ENCODE assay signal across 37 cellular contexts in the genomic region with DNA sequence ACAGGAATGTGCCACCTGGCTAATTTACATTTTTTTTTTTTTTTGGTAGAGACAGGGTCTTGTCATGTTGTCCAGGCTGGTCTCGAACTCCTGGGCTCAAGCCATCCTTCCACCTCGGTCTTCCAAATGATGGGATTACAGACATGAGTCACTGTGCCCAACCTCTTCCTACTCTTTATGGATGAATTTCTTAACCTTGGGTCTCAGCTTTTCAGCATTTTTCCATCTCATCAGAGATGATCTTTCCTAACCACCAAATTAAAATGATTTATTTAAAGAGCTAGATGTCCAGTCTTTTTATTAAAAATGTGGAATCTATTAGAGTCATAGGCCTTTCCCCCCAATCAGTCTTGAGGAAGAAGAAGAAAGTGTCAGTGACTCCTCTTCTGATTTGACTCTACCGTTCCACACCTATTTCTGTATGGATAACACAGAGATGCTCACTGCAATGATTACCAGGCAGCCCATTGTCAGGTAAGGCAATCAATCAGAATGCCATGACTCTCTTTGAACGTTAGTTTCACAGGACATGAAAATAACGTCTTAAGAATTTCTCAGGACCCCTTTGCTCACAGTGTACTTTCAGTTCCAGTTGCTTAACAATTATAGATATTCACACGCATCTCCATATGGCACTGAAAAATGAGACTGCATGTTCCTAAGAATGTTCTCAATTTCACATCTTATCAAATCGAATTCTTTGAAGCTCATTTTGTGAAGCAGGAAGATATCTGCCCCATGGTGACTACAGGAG. TPM values are rescaled to one million over a fixed set of nuclear protein-coding genes. Genes with fewer than 3 reads are reported as not detected.
DNase-seq lines count a peak whose midpoint lies in the region; ATAC-seq, FAIRE-seq and TF ChIP-seq lines count a peak whose summit lies in the region.
"Had no signal": no experiment of that assay in that cellular context is flagged by ENCODE, and none has a peak within 500 bp of the region (broad histone marks: within the 10 kb centered on the region; RNA-seq: fewer than 3 reads in every experiment).

No MANE protein-coding gene starts in this region.

- no peak overlapping the region for H3K4me3 ChIP-seq in IMR-90 (ENCODE audit: insufficient read depth, low read depth, low read length)
- no peak overlapping the region for H3K4me3 ChIP-seq in endothelial cell of umbilical vein (replicated peaks in 1 of 3; ENCODE audit: insufficient read depth in 1 of 3, low read depth in 1 of 3, low read length in 3 of 3)
- H3K4me3 ChIP-seq in GM23338: no peak overlapping the region
- H3K4me3 ChIP-seq: BLaER1 treated with 17β-estradiol and CSF1 and Interleukin-3, amounts not matched to agents 10 nM and 100 nM; esophagus squamous epithelium; MG63; psoas muscle; sigmoid colon had no signal

- H3K4me2 ChIP-seq in IMR-90 (ENCODE audit: low read depth, low read length) (no peak overlapping the region), endothelial cell of umbilical vein (ENCODE audit: insufficient read depth, low read length) (peak overlapping the region; percentile 12), GM23338 (no peak overlapping the region)
- H3K4me2 ChIP-seq: BLaER1 treated with 17β-estradiol and CSF1 and Interleukin-3, amounts not matched to agents 10 nM and 100 nM had no signal

- dilution Hi-C loops in IMR-90 (cut with HindIII; ENCODE audit: low sequenced_read_pairs, unreplicated experiment): no loop called here
- dilution Hi-C loops in endothelial cell of umbilical vein (cut with MboI; ENCODE audit: extremely low pct_ligation_motif_present, low sequenced_read_pairs): no loop called here

- H3K27ac Mint-ChIP-seq in GM23338: no peak overlapping the region
- H3K27ac Mint-ChIP-seq: activated T-helper 1 cell treated with anti-CD3 and anti-CD28 coated beads, Interleukin-12 subunit alpha, Interleukin-12 subunit beta, Interleukin-2, Interleukin-4 antibody, amounts not matched to agents 30 ng/mL and 10 ng/mL and 1 ng/mL, durations not matched to agents 14 hours and 24 hours and 36 hours; IgD-negative memory B cell; stimulated activated memory B cell treated with anti-CD40 and anti-IgM and Interleukin-4, amounts not matched to agents 10 μg/mL and 1 μg/mL and 100 μg/mL, for 72 hours; type B pancreatic cell had no signal

- H3K79me2 ChIP-seq in endothelial cell of umbilical vein (ENCODE audit: control insufficient read depth, insufficient read depth, low read length): no peaks in the 10 kb centered on the region
- H3K79me2 ChIP-seq in GM23338 (replicated peaks; ENCODE audit: insufficient read depth): no peaks in the 10 kb centered on the region

- peak; percentile 70 for DNase-seq in EH (ENCODE audit: low read depth)
- no peak for DNase-seq in GM12891 (ENCODE audit: insufficient read length, low spot score)
- DNase-seq in IMR-90: no peak
- DNase-seq in endothelial cell of umbilical vein (ENCODE audit: low read depth, low spot score): no peak
- DNase-seq in GM23338 (ENCODE audit: low spot score): no peak
- no peak for DNase-seq in NCI-H2227 treated with DMSO at 0.1 percent for 48 hours (lab: John Stamatoyannopoulos, UW)
- no peak for DNase-seq in T-helper 9 cell
- DNase-seq: ACHN; activated CD4-positive, alpha-beta T cell treated with anti-CD3 and anti-CD28 coated beads, Interleukin-2, amount 50 U/mL, for 4 hours; activated CD4-positive, CD25-positive, alpha-beta regulatory T cell; activated naive CD4-positive, alpha-beta T cell treated with anti-CD3 and anti-CD28 coated beads, Interleukin-2, amount 50 U/mL, for 16 hours; anterior cingulate cortex; cortex of kidney; esophagus squamous epithelium; GF-D8; islet precursor cell; left ventricle myocardium superior; naive B cell; NCI-H1417; NCI-H2081; NCI-H774; nucleus accumbens; psoas muscle; sigmoid colon; stimulated activated CD4-positive, alpha-beta T cell treated with anti-CD3 and anti-CD28 coated beads, Interleukin-4, amount 100 ng/mL, for 24 hours; substantia nigra; T-helper 1 cell had no signal

- peak overlapping the region; percentile 44; the same call in 1 of the 2 replicates for H4K91ac ChIP-seq in IMR-90 (ENCODE audit: insufficient read depth, low read depth, low read length)

- H3K27me3 Mint-ChIP-seq in GM23338 (ENCODE audit: insufficient read depth, low read depth, poor library complexity): no peaks in the 10 kb centered on the region
- H3K27me3 Mint-ChIP-seq: IgD-negative memory B cell; naive B cell; stimulated activated memory B cell treated with anti-CD40 and anti-IgM and Interleukin-4, amounts not matched to agents 10 μg/mL and 1 μg/mL and 100 μg/mL, for 72 hours; type B pancreatic cell had no signal

- H3K9ac ChIP-seq in IMR-90 (ENCODE audit: low read depth, low read length): no peak overlapping the region
- no peak overlapping the region for H3K9ac ChIP-seq in endothelial cell of umbilical vein (replicated peaks; ENCODE audit: extremely low read depth, insufficient read depth, low read length)
- H3K9ac ChIP-seq: BLaER1 treated with 17β-estradiol and CSF1 and Interleukin-3, amounts not matched to agents 10 nM and 100 nM had no signal

- H3K27ac ChIP-seq in IMR-90 (ENCODE audit: insufficient read depth, low read length) (no peak overlapping the region), endothelial cell of umbilical vein (ENCODE audit: insufficient read depth, low read depth, low read length) (peak overlapping the region; percentile 19), GM23338 (ENCODE audit: low read depth) (no peak overlapping the region)
- H3K27ac ChIP-seq: BLaER1 treated with 17β-estradiol and CSF1 and Interleukin-3, amounts not matched to agents 10 nM and 100 nM; esophagus squamous epithelium; psoas muscle; RWPE1; sigmoid colon had no signal

- peaks cover 29% of the 10 kb centered on the region for H3K4me1 ChIP-seq in IMR-90 (ENCODE audit: control insufficient read depth, insufficient read depth, low read length)
- peaks cover 26% of the 10 kb centered on the region for H3K4me1 ChIP-seq in endothelial cell of umbilical vein (ENCODE audit: control insufficient read depth, extremely low read depth, insufficient read depth, low read length)
- H3K4me1 ChIP-seq in GM23338 (ENCODE audit: insufficient read depth): 0 out of 2 replicates have a peak, but pooled peaks cover 3% of the 10 kb centered on the region
- H3K4me1 ChIP-seq: esophagus squamous epithelium had no signal

- H3K27me3 ChIP-seq in IMR-90 (ENCODE audit: control insufficient read depth, insufficient read depth, low read length) (no peaks in the 10 kb centered on the region), endothelial cell of umbilical vein (ENCODE audit: control insufficient read depth in 2 of 2, insufficient read depth in 2 of 2, low read length in 2 of 2) (no peaks in the 10 kb centered on the region), GM23338 (ENCODE audit: insufficient read depth) (no peaks in the 10 kb centered on the region)
- H3K27me3 ChIP-seq: BLaER1 treated with 17β-estradiol and CSF1 and Interleukin-3, amounts not matched to agents 10 nM and 100 nM; esophagus squamous epithelium; MG63; sigmoid colon had no signal

- no peaks in the 10 kb centered on the region; the same call in 2 of the 3 replicates for H3K4me1 Mint-ChIP-seq in GM23338

- peak overlapping the region; percentile 45; the same call in 1 of the 2 replicates for H4K5ac ChIP-seq in IMR-90 (ENCODE audit: low read depth, low read length)

- intact Hi-C loops in IMR-90 (cut with micrococcal nuclease) (no loop called here), endothelial cell of umbilical vein (cut with micrococcal nuclease) (no loop called here)

- no peaks in the 10 kb centered on the region for H3K9me2 ChIP-seq in GM23338 (ENCODE audit: insufficient read depth)

- H4K8ac ChIP-seq in IMR-90 (ENCODE audit: low read depth in 2 of 2, low read length in 2 of 2): peak overlapping the region in 1 of 2 experiments; percentile 44; a peak in 3 of 4 replicates

- H2BK15ac ChIP-seq in IMR-90 (ENCODE audit: low read depth, low read length): peak overlapping the region; percentile 90; the same call in 2 of the 3 replicates

- H3K36me3 ChIP-seq in IMR-90 (ENCODE audit: control insufficient read depth, insufficient read depth, low read length): no peaks in the 10 kb centered on the region
- H3K36me3 ChIP-seq in endothelial cell of umbilical vein (ENCODE audit: control insufficient read depth in 2 of 2, extremely low read depth in 1 of 2, insufficient read depth in 2 of 2, low read length in 2 of 2): no peaks in the 10 kb centered on the region
- no peaks in the 10 kb centered on the region for H3K36me3 ChIP-seq in GM23338 (ENCODE audit: insufficient read depth)

- 0 out of 2 replicates have a peak overlapping the region, but pooled peaks have one; percentile 24 for H3K14ac ChIP-seq in IMR-90 (replicated peaks; ENCODE audit: low read depth, low read length)

- peaks cover 21% of the 10 kb centered on the region for H3K36me3 Mint-ChIP-seq in GM23338 (ENCODE audit: low read depth)

- POLR2A ChIA-PET in IMR-90 (lab: Charles Lee; ENCODE audit: unreplicated experiment) (interaction anchor here (0.7 kb wide), 1 partner anchor 16 kb away, joined by 3 read pairs; no protein-coding TSS in a partner anchor), endothelial cell of umbilical vein (lab: Charles Lee) (no interaction called here)

- CTCF ChIA-PET in IMR-90 (lab: Yijun Ruan, JAX) (no interaction called here), endothelial cell of umbilical vein (lab: Charles Lee) (interaction anchor here (0.7 to 2.2 kb wide), 8 partner anchors 7 to 48 kb away, joined by 3 to 6 read pairs (median 4); no protein-coding TSS in a partner anchor)

- H4K20me1 ChIP-seq in IMR-90 (ENCODE audit: insufficient read depth, low read length): no peaks in the 10 kb centered on the region; the same call in 1 of the 2 replicates
- H4K20me1 ChIP-seq in endothelial cell of umbilical vein (replicated peaks; ENCODE audit: control insufficient read depth, extremely low read depth, insufficient read depth, low read length): no peaks in the 10 kb centered on the region
- no peaks in the 10 kb centered on the region for H4K20me1 ChIP-seq in GM23338 (replicated peaks; ENCODE audit: insufficient read depth)

- TF ChIP-seq RAD21 in IMR-90 (IDR thresholded peaks at IDR 0.05; ENCODE audit: low read length): no peak

- ATAC-seq in IMR-90 (ENCODE audit: low read depth) (no peak), GM23338 (no peak), HG02759 (IDR thresholded peaks at IDR 0.05; ENCODE audit: unreplicated experiment) (no peak)
- ATAC-seq: left ventricle myocardium superior; stimulated activated memory B cell treated with anti-CD40 and anti-IgM and Interleukin-4, amounts not matched to agents 10 μg/mL and 1 μg/mL and 100 μg/mL, for 72 hours had no signal

- H2AK9ac ChIP-seq in IMR-90 (replicated peaks; ENCODE audit: low read depth, low read length, poor library complexity): no peak overlapping the region

- peak; percentile 55 for FAIRE-seq in GM12891 (lab: Jason Lieb, UNC)
- FAIRE-seq in endothelial cell of umbilical vein (lab: Jason Lieb, UNC): no peak
- FAIRE-seq: bronchial epithelial cell, H1 had no signal

- H2AK5ac ChIP-seq in IMR-90 (ENCODE audit: low read depth, low read length): peak overlapping the region; percentile 80

- 0 out of 2 replicates have a peak, but pooled peaks cover 10% of the 10 kb centered on the region for H3F3A ChIP-seq in GM23338 (replicated peaks; ENCODE audit: low read depth)

- H2AFZ ChIP-seq in IMR-90 (replicated peaks; ENCODE audit: low read length, poor library complexity): no peak overlapping the region
- no peak overlapping the region for H2AFZ ChIP-seq in endothelial cell of umbilical vein (ENCODE audit: low read depth, low read length)
- H2AFZ ChIP-seq in GM23338: no peak overlapping the region

- peaks cover 3 to 25% of the 10 kb centered on the region in 2 experiments; a peak in 3 of 4 replicates for H3K79me1 ChIP-seq in IMR-90 (ENCODE audit: low read depth in 1 of 2, low read length in 2 of 2)

- no peak overlapping the region for H3K4me3 Mint-ChIP-seq in GM23338
- H3K4me3 Mint-ChIP-seq: activated T-helper 1 cell treated with anti-CD3 and anti-CD28 coated beads, Interleukin-12 subunit alpha, Interleukin-12 subunit beta, Interleukin-2, Interleukin-4 antibody, amounts not matched to agents 30 ng/mL and 10 ng/mL and 1 ng/mL, durations not matched to agents 14 hours and 24 hours and 36 hours; IgD-negative memory B cell; naive B cell; stimulated activated memory B cell treated with anti-CD40 and anti-IgM and Interleukin-4, amounts not matched to agents 10 μg/mL and 1 μg/mL and 100 μg/mL, for 72 hours; type B pancreatic cell had no signal

- TF ChIP-seq POLR2A in GM12891 (IDR thresholded peaks at IDR 0.05; ENCODE audit: low read depth, low read length): no peak
- TF ChIP-seq POLR2A in IMR-90 (IDR thresholded peaks at IDR 0.05; ENCODE audit: low read depth, low read length): no peak
- no peak for TF ChIP-seq POLR2A in endothelial cell of umbilical vein (IDR thresholded peaks at IDR 0.05; ENCODE audit: low read depth, low read length)

- peak overlapping the region; percentile 32 for H2BK5ac ChIP-seq in IMR-90 (ENCODE audit: low read depth, low read length, poor library complexity, severe bottlenecking)

- H3K18ac ChIP-seq in IMR-90 (ENCODE audit: low read depth, low read length): peak overlapping the region; percentile 57; the same call in 1 of the 2 replicates

- H3K56ac ChIP-seq in IMR-90 (ENCODE audit: extremely low read depth, insufficient read depth, low read length): no peak overlapping the region

- peak overlapping the region; percentile 58 for H2BK120ac ChIP-seq in IMR-90 (ENCODE audit: low read depth, low read length)

- peak overlapping the region; percentile 59 for H3K4ac ChIP-seq in IMR-90 (ENCODE audit: low read depth, low read length)

- in situ Hi-C loops in IMR-90 (cut with MboI; ENCODE audit: low sequenced_read_pairs): no loop called here

- TF ChIP-seq CTCF in IMR-90 (conservative IDR thresholded peaks at IDR 0.05; ENCODE audit: low read depth, low read length): no peak
- TF ChIP-seq CTCF in endothelial cell of umbilical vein (IDR thresholded peaks at IDR 0.05; ENCODE audit: extremely low read depth in 1 of 2, insufficient read depth in 1 of 2, low read depth in 1 of 2, low read length in 2 of 2): no peak
- no peak for TF ChIP-seq CTCF in GM23338 (conservative IDR thresholded peaks at IDR 0.05; ENCODE audit: low read depth in 2 of 2)

- H2BK20ac ChIP-seq in IMR-90 (ENCODE audit: low read depth, low read length): peak overlapping the region; percentile 81

- BruUV-seq in IMR-90 (replicated peaks; lab: Mats Ljungman, UMichigan): no TSS peak
- BruUV-seq in endothelial cell of umbilical vein (replicated peaks; lab: Mats Ljungman, UMichigan): no TSS peak

- H3K9me1 ChIP-seq in IMR-90 (ENCODE audit: insufficient read depth, low read length) (peaks cover 25% of the 10 kb centered on the region), endothelial cell of umbilical vein (replicated peaks; ENCODE audit: control insufficient read depth, extremely low read depth, insufficient read depth, low read length) (no peaks in the 10 kb centered on the region)

- H3K9me3 ChIP-seq in IMR-90 (ENCODE audit: control insufficient read depth, insufficient read depth, low read length) (peaks cover 2% of the 10 kb centered on the region; the same call in 1 of the 2 replicates), endothelial cell of umbilical vein (replicated peaks; ENCODE audit: control insufficient read depth, insufficient read depth, low read length) (no peaks in the 10 kb centered on the region)
- H3K9me3 ChIP-seq: esophagus squamous epithelium, psoas muscle had no signal

- WGBS in IMR-90 (ENCODE audit: extremely low coverage in 2 of 2, insufficient read length in 1 of 2), 2 experiments: 100% methylated on average over 2 of the region's 7 CpGs; no CpG with 5 or more reads in 1 of the 2 experiments

- H3K23ac ChIP-seq in IMR-90 (ENCODE audit: low read depth, low read length): 0 out of 2 replicates have a peak overlapping the region, but pooled peaks have one; percentile 10

- H3K9me3 Mint-ChIP-seq in GM23338: peaks cover 25% of the 10 kb centered on the region
- H3K9me3 Mint-ChIP-seq: stimulated activated memory B cell treated with anti-CD40 and anti-IgM and Interleukin-4, amounts not matched to agents 10 μg/mL and 1 μg/mL and 100 μg/mL, for 72 hours had no signal

RNA-seq across cellular contexts. Expression of gene MIAT, which starts 51.0 kb away (rescaled TPM):
- polyA plus RNA-seq in GM12891 (2012; ENCODE audit: low read depth, missing spikeins): 1.2 TPM
- total RNA-seq in IMR-90 (2012; rRNA removed): 0.54 and 1.1 TPM in 2 replicates
- polyA plus RNA-seq in IMR-90 (2012; rRNA removed): 0.29 and 0.65 TPM in 2 replicates
- 0.03 and 0.09 TPM in 2 replicates for polyA plus RNA-seq in IMR-90 (2012; cell fraction: cytosol; rRNA removed)
- polyA plus RNA-seq in IMR-90 (2012; cell fraction: nucleus; rRNA removed; ENCODE audit: low replicate concordance): 2.9 and 11.6 TPM in 2 replicates
- 0.53 and 0.80 TPM in 2 replicates for total RNA-seq in endothelial cell of umbilical vein
- polyA plus RNA-seq in endothelial cell of umbilical vein: 0.03 and 0.05 TPM in 2 replicates
- 0.03 and 0.06 TPM in 2 replicates for polyA plus RNA-seq in endothelial cell of umbilical vein (2011; cell fraction: cytosol; rRNA removed)
- 0.51 and 0.70 TPM in 2 replicates for polyA plus RNA-seq in endothelial cell of umbilical vein (2011; cell fraction: nucleus; rRNA removed)
- 0.04 and 0.07 TPM in 2 replicates for polyA plus RNA-seq in endothelial cell of umbilical vein (2012)
- 0.46 and 0.81 TPM in 2 replicates for polyA minus RNA-seq in endothelial cell of umbilical vein
- not detected for polyA minus RNA-seq in endothelial cell of umbilical vein (2011; cell fraction: cytosol; rRNA and poly(A)+ RNA removed)
- polyA minus RNA-seq in endothelial cell of umbilical vein (2011; cell fraction: nucleus; rRNA and poly(A)+ RNA removed): 1.3 and 2.0 TPM in 2 replicates
- total RNA-seq in GM23338 (2014; rRNA removed; shearing (Covaris generic)): 51.4 and 63.6 TPM in 2 replicates
- 8.2 and 10.0 TPM in 2 replicates for polyA plus RNA-seq in GM23338 (2016; fragmentation: Nextera tagmentation; extraction: Ambion mirVana)

Comparison
In these comparisons a context has a peak if more than half of its experiments do, and no peak if none do; other contexts are left out.
1. RNA of gene MIAT, which starts 51.0 kb away (total RNA-seq): 51.4 to 63.6 TPM in GM23338; 0.53 to 0.80 TPM in endothelial cell of umbilical vein and 0.54 to 1.1 TPM in IMR-90; every median in the first group is over 10 times any median in the second.